ENCODE assay signal across 1 cellular context in genomic region chr17:75856062-75856681, GRCh38.
TF ChIP-seq lines count a peak whose summit lies in the region.

No MANE protein-coding gene starts in this region.

TF ChIP-seq in K562, 482 proteins besides CTCF, POLR2A, EP300 and RAD21 (continued from another document and continues in another):
- TF ChIP-seq, protein P1, sequence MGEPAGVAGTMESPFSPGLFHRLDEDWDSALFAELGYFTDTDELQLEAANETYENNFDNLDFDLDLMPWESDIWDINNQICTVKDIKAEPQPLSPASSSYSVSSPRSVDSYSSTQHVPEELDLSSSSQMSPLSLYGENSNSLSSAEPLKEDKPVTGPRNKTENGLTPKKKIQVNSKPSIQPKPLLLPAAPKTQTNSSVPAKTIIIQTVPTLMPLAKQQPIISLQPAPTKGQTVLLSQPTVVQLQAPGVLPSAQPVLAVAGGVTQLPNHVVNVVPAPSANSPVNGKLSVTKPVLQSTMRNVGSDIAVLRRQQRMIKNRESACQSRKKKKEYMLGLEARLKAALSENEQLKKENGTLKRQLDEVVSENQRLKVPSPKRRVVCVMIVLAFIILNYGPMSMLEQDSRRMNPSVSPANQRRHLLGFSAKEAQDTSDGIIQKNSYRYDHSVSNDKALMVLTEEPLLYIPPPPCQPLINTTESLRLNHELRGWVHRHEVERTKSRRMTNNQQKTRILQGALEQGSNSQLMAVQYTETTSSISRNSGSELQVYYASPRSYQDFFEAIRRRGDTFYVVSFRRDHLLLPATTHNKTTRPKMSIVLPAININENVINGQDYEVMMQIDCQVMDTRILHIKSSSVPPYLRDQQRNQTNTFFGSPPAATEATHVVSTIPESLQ (CRISPR knock-in tag; IDR thresholded peaks at IDR 0.05), result 0 out of 2 replicates have a peak, but pooled peaks have one; percentile 5
- 0 out of 2 replicates have a peak, but pooled peaks have one; percentile 1 for TF ChIP-seq CREM (IDR thresholded peaks at IDR 0.05; ENCODE audit: low read depth)
- TF ChIP-seq NFYB (IDR thresholded peaks at IDR 0.05; ENCODE audit: extremely low read depth, insufficient read length), result no peak
- TF ChIP-seq NFIX (CRISPR knock-in tag; IDR thresholded peaks at IDR 0.05; ENCODE audit: low read depth), result no peak
- no peak for TF ChIP-seq NCOA1 (IDR thresholded peaks at IDR 0.05; ENCODE audit: low read depth)
- no peak for TF ChIP-seq RUNX1 (IDR thresholded peaks at IDR 0.05; ENCODE audit: low read depth)
- TF ChIP-seq KDM5B (IDR thresholded peaks at IDR 0.05; ENCODE audit: insufficient replicate concordance, low read depth, low read length), result peak; percentile 48
- no peak for TF ChIP-seq KAT2B (IDR thresholded peaks at IDR 0.05; ENCODE audit: low read depth, low read length)
- TF ChIP-seq RBM25 (IDR thresholded peaks at IDR 0.05; ENCODE audit: low read depth, low read length, severe bottlenecking), result no peak
- TF ChIP-seq, protein P2, sequence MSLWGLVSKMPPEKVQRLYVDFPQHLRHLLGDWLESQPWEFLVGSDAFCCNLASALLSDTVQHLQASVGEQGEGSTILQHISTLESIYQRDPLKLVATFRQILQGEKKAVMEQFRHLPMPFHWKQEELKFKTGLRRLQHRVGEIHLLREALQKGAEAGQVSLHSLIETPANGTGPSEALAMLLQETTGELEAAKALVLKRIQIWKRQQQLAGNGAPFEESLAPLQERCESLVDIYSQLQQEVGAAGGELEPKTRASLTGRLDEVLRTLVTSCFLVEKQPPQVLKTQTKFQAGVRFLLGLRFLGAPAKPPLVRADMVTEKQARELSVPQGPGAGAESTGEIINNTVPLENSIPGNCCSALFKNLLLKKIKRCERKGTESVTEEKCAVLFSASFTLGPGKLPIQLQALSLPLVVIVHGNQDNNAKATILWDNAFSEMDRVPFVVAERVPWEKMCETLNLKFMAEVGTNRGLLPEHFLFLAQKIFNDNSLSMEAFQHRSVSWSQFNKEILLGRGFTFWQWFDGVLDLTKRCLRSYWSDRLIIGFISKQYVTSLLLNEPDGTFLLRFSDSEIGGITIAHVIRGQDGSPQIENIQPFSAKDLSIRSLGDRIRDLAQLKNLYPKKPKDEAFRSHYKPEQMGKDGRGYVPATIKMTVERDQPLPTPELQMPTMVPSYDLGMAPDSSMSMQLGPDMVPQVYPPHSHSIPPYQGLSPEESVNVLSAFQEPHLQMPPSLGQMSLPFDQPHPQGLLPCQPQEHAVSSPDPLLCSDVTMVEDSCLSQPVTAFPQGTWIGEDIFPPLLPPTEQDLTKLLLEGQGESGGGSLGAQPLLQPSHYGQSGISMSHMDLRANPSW (CRISPR knock-in tag; IDR thresholded peaks at IDR 0.05), result no peak
- TF ChIP-seq TBL1XR1 (IDR thresholded peaks at IDR 0.05; ENCODE audit: low read length in 2 of 2), result no peak
- peak; percentile 31 for TF ChIP-seq TAF1 (IDR thresholded peaks at IDR 0.05; ENCODE audit: control insufficient read depth, extremely low read depth, insufficient read depth, low read length, severe bottlenecking)
- no peak for TF ChIP-seq HNRNPLL (IDR thresholded peaks at IDR 0.05; ENCODE audit: low read depth, low read length, poor library complexity, severe bottlenecking)
- TF ChIP-seq PHF21A (IDR thresholded peaks at IDR 0.05; ENCODE audit: borderline replicate concordance, low read depth), result peak; percentile 16; the same call in 1 of the 2 replicates
- TF ChIP-seq, protein P3, sequence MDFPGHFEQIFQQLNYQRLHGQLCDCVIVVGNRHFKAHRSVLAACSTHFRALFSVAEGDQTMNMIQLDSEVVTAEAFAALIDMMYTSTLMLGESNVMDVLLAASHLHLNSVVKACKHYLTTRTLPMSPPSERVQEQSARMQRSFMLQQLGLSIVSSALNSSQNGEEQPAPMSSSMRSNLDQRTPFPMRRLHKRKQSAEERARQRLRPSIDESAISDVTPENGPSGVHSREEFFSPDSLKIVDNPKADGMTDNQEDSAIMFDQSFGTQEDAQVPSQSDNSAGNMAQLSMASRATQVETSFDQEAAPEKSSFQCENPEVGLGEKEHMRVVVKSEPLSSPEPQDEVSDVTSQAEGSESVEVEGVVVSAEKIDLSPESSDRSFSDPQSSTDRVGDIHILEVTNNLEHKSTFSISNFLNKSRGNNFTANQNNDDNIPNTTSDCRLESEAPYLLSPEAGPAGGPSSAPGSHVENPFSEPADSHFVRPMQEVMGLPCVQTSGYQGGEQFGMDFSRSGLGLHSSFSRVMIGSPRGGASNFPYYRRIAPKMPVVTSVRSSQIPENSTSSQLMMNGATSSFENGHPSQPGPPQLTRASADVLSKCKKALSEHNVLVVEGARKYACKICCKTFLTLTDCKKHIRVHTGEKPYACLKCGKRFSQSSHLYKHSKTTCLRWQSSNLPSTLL (IDR thresholded peaks at IDR 0.05), result no peak
- TF ChIP-seq, protein P4, sequence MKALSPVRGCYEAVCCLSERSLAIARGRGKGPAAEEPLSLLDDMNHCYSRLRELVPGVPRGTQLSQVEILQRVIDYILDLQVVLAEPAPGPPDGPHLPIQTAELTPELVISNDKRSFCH (CRISPR knock-in tag; IDR thresholded peaks at IDR 0.05), result no peak
- TF ChIP-seq, protein P4 (tag; IDR thresholded peaks at IDR 0.05), result peak; percentile 2; the same call in 1 of the 2 replicates
- TF ChIP-seq, protein P5, sequence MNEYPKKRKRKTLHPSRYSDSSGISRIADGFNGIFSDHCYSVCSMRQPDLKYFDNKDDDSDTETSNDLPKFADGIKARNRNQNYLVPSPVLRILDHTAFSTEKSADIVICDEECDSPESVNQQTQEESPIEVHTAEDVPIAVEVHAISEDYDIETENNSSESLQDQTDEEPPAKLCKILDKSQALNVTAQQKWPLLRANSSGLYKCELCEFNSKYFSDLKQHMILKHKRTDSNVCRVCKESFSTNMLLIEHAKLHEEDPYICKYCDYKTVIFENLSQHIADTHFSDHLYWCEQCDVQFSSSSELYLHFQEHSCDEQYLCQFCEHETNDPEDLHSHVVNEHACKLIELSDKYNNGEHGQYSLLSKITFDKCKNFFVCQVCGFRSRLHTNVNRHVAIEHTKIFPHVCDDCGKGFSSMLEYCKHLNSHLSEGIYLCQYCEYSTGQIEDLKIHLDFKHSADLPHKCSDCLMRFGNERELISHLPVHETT (CRISPR knock-in tag; conservative IDR thresholded peaks at IDR 0.05 in 1 of 2, IDR thresholded peaks at IDR 0.05 in 1 of 2), result no peak
- TF ChIP-seq STAG1 (CRISPR knock-in tag; IDR thresholded peaks at IDR 0.05; ENCODE audit: borderline replicate concordance), result no peak; the same call in 1 of the 2 replicates
- 0 out of 2 replicates have a peak, but pooled peaks have one; percentile 3 for TF ChIP-seq ZBTB7A (IDR thresholded peaks at IDR 0.05; ENCODE audit: borderline replicate concordance, control insufficient read depth, low read depth, low read length)
- TF ChIP-seq, protein P6, sequence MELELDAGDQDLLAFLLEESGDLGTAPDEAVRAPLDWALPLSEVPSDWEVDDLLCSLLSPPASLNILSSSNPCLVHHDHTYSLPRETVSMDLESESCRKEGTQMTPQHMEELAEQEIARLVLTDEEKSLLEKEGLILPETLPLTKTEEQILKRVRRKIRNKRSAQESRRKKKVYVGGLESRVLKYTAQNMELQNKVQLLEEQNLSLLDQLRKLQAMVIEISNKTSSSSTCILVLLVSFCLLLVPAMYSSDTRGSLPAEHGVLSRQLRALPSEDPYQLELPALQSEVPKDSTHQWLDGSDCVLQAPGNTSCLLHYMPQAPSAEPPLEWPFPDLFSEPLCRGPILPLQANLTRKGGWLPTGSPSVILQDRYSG (tag; conservative IDR thresholded peaks at IDR 0.05; ENCODE audit: low read depth), result no peak
- no peak for TF ChIP-seq PHB2 (IDR thresholded peaks at IDR 0.05; ENCODE audit: low read depth)
- TF ChIP-seq, protein P7, sequence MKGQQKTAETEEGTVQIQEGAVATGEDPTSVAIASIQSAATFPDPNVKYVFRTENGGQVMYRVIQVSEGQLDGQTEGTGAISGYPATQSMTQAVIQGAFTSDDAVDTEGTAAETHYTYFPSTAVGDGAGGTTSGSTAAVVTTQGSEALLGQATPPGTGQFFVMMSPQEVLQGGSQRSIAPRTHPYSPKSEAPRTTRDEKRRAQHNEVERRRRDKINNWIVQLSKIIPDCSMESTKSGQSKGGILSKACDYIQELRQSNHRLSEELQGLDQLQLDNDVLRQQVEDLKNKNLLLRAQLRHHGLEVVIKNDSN (CRISPR knock-in tag; IDR thresholded peaks at IDR 0.05), result peak; percentile 49
- TF ChIP-seq HIVEP1 (CRISPR knock-in tag; IDR thresholded peaks at IDR 0.05), result no peak
- TF ChIP-seq ELF4 (CRISPR knock-in tag; IDR thresholded peaks at IDR 0.05), result no peak
- TF ChIP-seq STAT5B (CRISPR knock-in tag; IDR thresholded peaks at IDR 0.05), result no peak
- no peak for TF ChIP-seq ZNF436 (CRISPR knock-in tag; IDR thresholded peaks at IDR 0.05)
- no peak for TF ChIP-seq RHOXF2B (CRISPR knock-in tag; conservative IDR thresholded peaks at IDR 0.05)
- no peak for TF ChIP-seq ADNP (tag; IDR thresholded peaks at IDR 0.05)
- TF ChIP-seq ESRRB (CRISPR knock-in tag; IDR thresholded peaks at IDR 0.05; ENCODE audit: borderline replicate concordance), result no peak
- TF ChIP-seq MAFF (IDR thresholded peaks at IDR 0.05; ENCODE audit: low read length), result no peak
- TF ChIP-seq ZBTB1 (CRISPR knock-in tag; IDR thresholded peaks at IDR 0.05; ENCODE audit: borderline replicate concordance, low read depth), result peak; percentile 59; the same call in 1 of the 2 replicates
- no peak for TF ChIP-seq KHSRP (IDR thresholded peaks at IDR 0.05)
- no peak for TF ChIP-seq NCOA4 (IDR thresholded peaks at IDR 0.05; ENCODE audit: partially characterized antibody)
- TF ChIP-seq KAT7 (CRISPR knock-in tag; IDR thresholded peaks at IDR 0.05; ENCODE audit: borderline replicate concordance), result 0 out of 2 replicates have a peak, but pooled peaks have one; percentile 81
- TF ChIP-seq MEIS2 (IDR thresholded peaks at IDR 0.05; ENCODE audit: partially characterized antibody), result no peak
- no peak for TF ChIP-seq PHF8 (IDR thresholded peaks at IDR 0.05; ENCODE audit: borderline replicate concordance, low read length)
- no peak for TF ChIP-seq TAL1 (IDR thresholded peaks at IDR 0.05)
- TF ChIP-seq, protein P8, sequence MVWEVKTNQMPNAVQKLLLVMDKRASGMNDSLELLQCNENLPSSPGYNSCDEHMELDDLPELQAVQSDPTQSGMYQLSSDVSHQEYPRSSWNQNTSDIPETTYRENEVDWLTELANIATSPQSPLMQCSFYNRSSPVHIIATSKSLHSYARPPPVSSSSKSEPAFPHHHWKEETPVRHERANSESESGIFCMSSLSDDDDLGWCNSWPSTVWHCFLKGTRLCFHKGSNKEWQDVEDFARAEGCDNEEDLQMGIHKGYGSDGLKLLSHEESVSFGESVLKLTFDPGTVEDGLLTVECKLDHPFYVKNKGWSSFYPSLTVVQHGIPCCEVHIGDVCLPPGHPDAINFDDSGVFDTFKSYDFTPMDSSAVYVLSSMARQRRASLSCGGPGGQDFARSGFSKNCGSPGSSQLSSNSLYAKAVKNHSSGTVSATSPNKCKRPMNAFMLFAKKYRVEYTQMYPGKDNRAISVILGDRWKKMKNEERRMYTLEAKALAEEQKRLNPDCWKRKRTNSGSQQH (CRISPR knock-in tag; IDR thresholded peaks at IDR 0.05), result no peak
- peak; percentile 72; the same call in 1 of the 2 replicates for TF ChIP-seq RB1 (IDR thresholded peaks at IDR 0.05; ENCODE audit: low read depth)
- no peak for TF ChIP-seq ZNF316 (IDR thresholded peaks at IDR 0.05)
- TF ChIP-seq, protein P9, sequence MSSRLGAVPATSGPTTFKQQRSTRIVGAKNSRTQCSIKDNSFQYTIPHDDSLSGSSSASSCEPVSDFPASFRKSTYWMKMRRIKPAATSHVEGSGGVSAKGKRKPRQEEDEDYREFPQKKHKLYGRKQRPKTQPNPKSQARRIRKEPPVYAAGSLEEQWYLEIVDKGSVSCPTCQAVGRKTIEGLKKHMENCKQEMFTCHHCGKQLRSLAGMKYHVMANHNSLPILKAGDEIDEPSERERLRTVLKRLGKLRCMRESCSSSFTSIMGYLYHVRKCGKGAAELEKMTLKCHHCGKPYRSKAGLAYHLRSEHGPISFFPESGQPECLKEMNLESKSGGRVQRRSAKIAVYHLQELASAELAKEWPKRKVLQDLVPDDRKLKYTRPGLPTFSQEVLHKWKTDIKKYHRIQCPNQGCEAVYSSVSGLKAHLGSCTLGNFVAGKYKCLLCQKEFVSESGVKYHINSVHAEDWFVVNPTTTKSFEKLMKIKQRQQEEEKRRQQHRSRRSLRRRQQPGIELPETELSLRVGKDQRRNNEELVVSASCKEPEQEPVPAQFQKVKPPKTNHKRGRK (tag; IDR thresholded peaks at IDR 0.05), result no peak
- no peak for TF ChIP-seq USF2 (CRISPR knock-in tag; IDR thresholded peaks at IDR 0.05)
- no peak for TF ChIP-seq FOXO4 (CRISPR knock-in tag; IDR thresholded peaks at IDR 0.05)
- TF ChIP-seq ATF2 (CRISPR knock-in tag; IDR thresholded peaks at IDR 0.05), result no peak
- no peak for TF ChIP-seq ZNF24 (IDR thresholded peaks at IDR 0.05)
